Comparison of ENCODE assay signal across 9 cellular contexts in genomic region chr1:206469411-206469932, GRCh38. TPM values are rescaled to one million over a fixed set of nuclear protein-coding genes. Genes with fewer than 3 reads are reported as not detected.
DNase-seq lines count a peak whose midpoint lies in the region; ATAC-seq and TF ChIP-seq lines count a peak whose summit lies in the region.
"Had no signal": no experiment of that assay in that cellular context is flagged by ENCODE, and none has a peak within 500 bp of the region (broad histone marks: within the 10 kb centered on the region; RNA-seq: fewer than 3 reads in every experiment).

No MANE protein-coding gene starts in this region.

- no peaks in the 10 kb centered on the region for H3K79me2 ChIP-seq in hepatocyte

- H3K9me3 ChIP-seq in cardiac muscle cell (ENCODE audit: low read depth) (no peaks in the 10 kb centered on the region), heart right ventricle (no peaks in the 10 kb centered on the region), hepatocyte (ENCODE audit: low read depth) (no peaks in the 10 kb centered on the region), transverse colon (no peaks in the 10 kb centered on the region)

- no peaks in the 10 kb centered on the region for H3K9me3 Mint-ChIP-seq in activated CD4-positive, alpha-beta memory T cell treated with anti-CD3 and anti-CD28 coated beads for 36 hours

- POLR2A ChIA-PET in activated CD4-positive, alpha-beta memory T cell treated with anti-CD3 and anti-CD28 coated beads for 36 hours (lab: Charles Lee), result interaction anchor here (0.9 to 2.4 kb wide), 9 partner anchors 12 to 165 kb away, joined by 3 to 9 read pairs (median 3); partner anchors contain the start of genes EIF2D and RASSF5

- H3K27me3 ChIP-seq in cardiac muscle cell (no peaks in the 10 kb centered on the region), heart right ventricle (peaks cover 0 to 27% (median 0%) of the 10 kb centered on the region in 7 donors), hepatocyte (no peaks in the 10 kb centered on the region), transverse colon (no peaks in the 10 kb centered on the region)

- no peak for TF ChIP-seq EP300 in transverse colon (IDR thresholded peaks at IDR 0.05; ENCODE audit: low read depth)

- no peaks in the 10 kb centered on the region for H4K20me1 ChIP-seq in hepatocyte (ENCODE audit: insufficient read depth, poor library complexity, severe bottlenecking)

- intact Hi-C loops in heart right ventricle (cut with DNase I), result no loop called here
- intact Hi-C loops in activated CD4-positive, alpha-beta memory T cell treated with anti-CD3 and anti-CD28 coated beads for 36 hours (cut with micrococcal nuclease), result no loop called here
- intact Hi-C loops in transverse colon (cut with DNase I; ENCODE audit: low total_unique reads), result no loop called here

- H3K36me3 Mint-ChIP-seq in activated CD4-positive, alpha-beta memory T cell treated with anti-CD3 and anti-CD28 coated beads for 36 hours, result peaks cover 9% of the 10 kb centered on the region

- peak overlapping the region; percentile 85 for H3K4me3 Mint-ChIP-seq in activated CD4-positive, alpha-beta memory T cell treated with anti-CD3 and anti-CD28 coated beads for 36 hours

- H3K27ac ChIP-seq in cardiac muscle cell (peak overlapping the region; percentile 1), heart right ventricle (peak overlapping the region in 1 of 10 donors; percentile 87), hepatocyte (peak overlapping the region; percentile 56), transverse colon (peak overlapping the region in 3 of 4 donors; percentile 73 to 85 (median 80))
- H3K27ac ChIP-seq: WERI-Rb-1 had no signal

- in situ Hi-C loops in transverse colon (cut with MboI; ENCODE audit: low pct_ligation_motif_present in 1 of 4, low pct_unique_long_range_greater_than_20kb in 1 of 4, low sequenced_read_pairs in 3 of 4), result no loop called here

- H3K9me2 ChIP-seq in hepatocyte (replicated peaks; ENCODE audit: insufficient read depth), result no peaks in the 10 kb centered on the region

- no peaks in the 10 kb centered on the region for H3K27me3 Mint-ChIP-seq in activated CD4-positive, alpha-beta memory T cell treated with anti-CD3 and anti-CD28 coated beads for 36 hours

- H3K27ac Mint-ChIP-seq in activated CD4-positive, alpha-beta memory T cell treated with anti-CD3 and anti-CD28 coated beads for 36 hours, result peak overlapping the region; percentile 90

- DNase-seq in cardiac muscle cell (ENCODE audit: low read depth in 1 of 2, low spot score in 1 of 2), result no peak
- DNase-seq in heart right ventricle, result no peak
- DNase-seq in activated CD4-positive, alpha-beta memory T cell treated with anti-CD3 and anti-CD28 coated beads for 36 hours, result peak; percentile 61
- DNase-seq in hepatocyte (ENCODE audit: low spot score), result peak; percentile 37
- DNase-seq in transverse colon, result peak; percentile 70
- no peak for DNase-seq in NCI-H1930 (lab: John Stamatoyannopoulos, UW)
- DNase-seq in SKM-1 (lab: John Stamatoyannopoulos, UW; ENCODE audit: unreplicated experiment), result no peak
- no peak for DNase-seq in superior temporal gyrus (ENCODE audit: extremely low spot score)
- DNase-seq: WERI-Rb-1 had no signal

- H3K36me3 ChIP-seq in cardiac muscle cell (no peaks in the 10 kb centered on the region), heart right ventricle (peaks cover 0 to 15% (median 0%) of the 10 kb centered on the region in 9 donors), hepatocyte (replicated peaks; ENCODE audit: insufficient read depth, low read depth) (no peaks in the 10 kb centered on the region), transverse colon (no peaks in the 10 kb centered on the region)
- H3K36me3 ChIP-seq: WERI-Rb-1 had no signal

- H3K4me1 ChIP-seq in cardiac muscle cell (ENCODE audit: low read depth) (peaks cover 46% of the 10 kb centered on the region), heart right ventricle (peaks cover 4 to 82% (median 26%) of the 10 kb centered on the region in 9 donors), hepatocyte (ENCODE audit: insufficient read depth) (peaks cover 11% of the 10 kb centered on the region), transverse colon (peaks cover 6 to 37% (median 24%) of the 10 kb centered on the region in 4 donors)

- peaks cover 87% of the 10 kb centered on the region for H3K4me1 Mint-ChIP-seq in activated CD4-positive, alpha-beta memory T cell treated with anti-CD3 and anti-CD28 coated beads for 36 hours (ENCODE audit: low read depth)

- WGBS in heart right ventricle, 2 donors, result 63 to 75% methylated on average over 2 of the region's 2 CpGs
- 52% methylated on average over 2 of the region's 2 CpGs for WGBS in hepatocyte (ENCODE audit: low lambda C conversion rate, missing lambda C conversion rate)
- 33 to 50% methylated on average over 1 to 2 of the region's 2 CpGs for WGBS in transverse colon (ENCODE audit: low coverage in 1 of 2), 2 donors

- no peak for ATAC-seq in heart right ventricle

- TF ChIP-seq CTCF in cardiac muscle cell (IDR thresholded peaks at IDR 0.05; ENCODE audit: low read depth, low read length) (no peak), heart right ventricle (IDR thresholded peaks at IDR 0.05) (no peak), hepatocyte (IDR thresholded peaks at IDR 0.05; ENCODE audit: poor library complexity) (no peak), transverse colon (IDR thresholded peaks at IDR 0.05) (no peak)

- H3K4me3 ChIP-seq in cardiac muscle cell (no peak overlapping the region), heart right ventricle (peak overlapping the region in 3 of 10 donors; percentile 56 to 70 (median 59)), hepatocyte (no peak overlapping the region), transverse colon (peak overlapping the region in 2 of 4 donors; percentile 53 to 73)

- CTCF ChIA-PET in activated CD4-positive, alpha-beta memory T cell treated with anti-CD3 and anti-CD28 coated beads for 36 hours (lab: Charles Lee), result interaction anchor here (0.7 to 6.0 kb wide), 15 partner anchors 10 to 758 kb away, joined by 3 to 70 read pairs (median 5); partner anchors contain the start of gene EIF2D

- peak overlapping the region; percentile 98 for H3K4me2 ChIP-seq in hepatocyte

- H2AFZ ChIP-seq in hepatocyte, result peak overlapping the region; percentile 93

- TF ChIP-seq POLR2A in transverse colon (IDR thresholded peaks at IDR 0.05), result no peak

RNA-seq across cellular contexts. Expression of gene IKBKE, which starts 0.8 kb away (rescaled TPM):
- 22.8 and 24.7 TPM in 2 replicates for total RNA-seq in cardiac muscle cell
- polyA plus RNA-seq in cardiac muscle cell, result 13.6 and 27.0 TPM in 2 replicates
- 1 to 10 TPM in 3 of 10 donors, under 1 TPM in 7; 0.49 to 5.4 (median 0.79) TPM for total RNA-seq in heart right ventricle
- polyA plus RNA-seq in heart right ventricle, result under 1 TPM; 0.29 to 0.87 TPM
- 10 to 100 TPM; 18.4 to 19.4 TPM for total RNA-seq in activated CD4-positive, alpha-beta memory T cell treated with anti-CD3 and anti-CD28 coated beads for 36 hours
- 6.4 and 7.3 TPM in 2 replicates for total RNA-seq in hepatocyte
- 5.9 and 6.4 TPM in 2 replicates for polyA plus RNA-seq in hepatocyte
- total RNA-seq in transverse colon, result 10 to 100 TPM; 13.8 to 77.4 (median 17.8) TPM

RNA-seq across cellular contexts. Expression of gene RASSF5, which starts 37.9 kb away (rescaled TPM):
- total RNA-seq in cardiac muscle cell, result 45.3 and 50.7 TPM in 2 replicates
- 40.9 and 42.0 TPM in 2 replicates for polyA plus RNA-seq in cardiac muscle cell
- total RNA-seq in heart right ventricle, result 10 to 100 TPM in 3 of 10 donors, 1 to 10 TPM in 7; 5.0 to 26.0 (median 7.0) TPM
- 1 to 10 TPM in 1 of 2 donors, under 1 TPM in 1; 0.90 to 2.4 TPM for polyA plus RNA-seq in heart right ventricle
- 100 to 1,000 TPM; 203 TPM for total RNA-seq in activated CD4-positive, alpha-beta memory T cell treated with anti-CD3 and anti-CD28 coated beads for 36 hours
- total RNA-seq in hepatocyte, result 2.0 TPM in 2 replicates
- polyA plus RNA-seq in hepatocyte, result 1.6 and 2.3 TPM in 2 replicates
- total RNA-seq in transverse colon, result 10 to 100 TPM in 1 of 4 donors, 1 to 10 TPM in 3; 4.6 to 14.0 (median 7.8) TPM

Comparison
In these comparisons a context has a peak if more than half of its experiments do, and no peak if none do; other contexts are left out.
1. DNase-seq: peak in activated CD4-positive, alpha-beta memory T cell treated with anti-CD3 and anti-CD28 coated beads for 36 hours (single experiment), hepatocyte (single experiment) and transverse colon (single experiment); none in cardiac muscle cell (0 of 2), heart right ventricle (0 of 2), NCI-H1930 (0 of 2), SKM-1 (single experiment) and superior temporal gyrus (single experiment).